In genomic region chr16:70429888-70430666, GRCh38 we compare ENCODE assay signal across 8 cellular contexts. TPM values are rescaled to one million over a fixed set of nuclear protein-coding genes. Genes with fewer than 3 reads are reported as not detected.
DNase-seq lines count a peak whose midpoint lies in the region; ATAC-seq and TF ChIP-seq lines count a peak whose summit lies in the region.

No MANE protein-coding gene starts in this region.

- ATAC-seq in heart left ventricle (no peak), left cardiac atrium (no peak), upper lobe of left lung (ENCODE audit: low FRiP score in 2 of 2) (peak in 1 of 2 donors; percentile 65)

- H3K9me3 ChIP-seq in heart left ventricle (no peaks in the 10 kb centered on the region), Peyer's patch (no peaks in the 10 kb centered on the region), iPS-15b (ENCODE audit: control insufficient read depth, insufficient read depth, low read length) (no peaks in the 10 kb centered on the region), upper lobe of left lung (no peaks in the 10 kb centered on the region)

- peak overlapping the region; percentile 40 to 97 (median 74) for H3K27ac ChIP-seq in heart left ventricle
- H3K27ac ChIP-seq in Peyer's patch = peak overlapping the region; percentile 61 to 77 (median 71)
- H3K27ac ChIP-seq in upper lobe of left lung = peak overlapping the region; percentile 81 to 94 (median 86)

- H3K27me3 ChIP-seq in heart left ventricle (no peaks in the 10 kb centered on the region), Peyer's patch (no peaks in the 10 kb centered on the region), iPS-15b (ENCODE audit: control insufficient read depth, insufficient read depth, low read length) (no peaks in the 10 kb centered on the region), upper lobe of left lung (no peaks in the 10 kb centered on the region)

- H3K36me3 ChIP-seq in heart left ventricle = peaks cover 0 to 9% (median 0%) of the 10 kb centered on the region in 9 donors
- no peaks in the 10 kb centered on the region for H3K36me3 ChIP-seq in Peyer's patch
- H3K36me3 ChIP-seq in iPS-15b (ENCODE audit: control insufficient read depth, insufficient read depth, low read length) = peaks cover 3% of the 10 kb centered on the region
- peaks cover 0 to 4% (median 0%) of the 10 kb centered on the region in 4 donors for H3K36me3 ChIP-seq in upper lobe of left lung

- no peak for DNase-seq in heart left ventricle
- DNase-seq in left cardiac atrium = no peak
- peak in 1 of 3 donors; percentile 40 for DNase-seq in Peyer's patch
- DNase-seq in upper lobe of left lung = peak; percentile 38 to 56
- no peak for DNase-seq in epidermal melanocyte (ENCODE audit: insufficient read length, low spot score)
- no peak for DNase-seq in NCI-H510A treated with DMSO at 0.1 percent for 48 hours (lab: John Stamatoyannopoulos, UW)
- no peak for DNase-seq in middle frontal gyrus (ENCODE audit: extremely low spot score, low spot score)

- 55 to 69% (median 66%) methylated on average over 4 to 5 of the region's 5 CpGs for WGBS in heart left ventricle, 4 donors
- 34 to 69% methylated on average over 2 to 5 of the region's 5 CpGs for WGBS in upper lobe of left lung, 2 donors

- TF ChIP-seq CTCF in heart left ventricle (IDR thresholded peaks at IDR 0.05) = no peak
- no peak for TF ChIP-seq CTCF in Peyer's patch (IDR thresholded peaks at IDR 0.05)
- TF ChIP-seq CTCF in upper lobe of left lung (IDR thresholded peaks at IDR 0.05) = no peak

- H3K4me1 ChIP-seq in heart left ventricle (peaks cover 39 to 88% (median 76%) of the 10 kb centered on the region in 12 donors), Peyer's patch (peaks cover 13 to 79% (median 52%) of the 10 kb centered on the region in 4 donors), iPS-15b (ENCODE audit: control insufficient read depth, insufficient read depth, low read length) (peaks cover 36% of the 10 kb centered on the region), upper lobe of left lung (peaks cover 72 to 81% (median 75%) of the 10 kb centered on the region in 4 donors)

- TF ChIP-seq POLR2A in heart left ventricle (IDR thresholded peaks at IDR 0.05) (no peak), Peyer's patch (IDR thresholded peaks at IDR 0.05) (no peak), upper lobe of left lung (IDR thresholded peaks at IDR 0.05) (no peak)

- no peak for TF ChIP-seq EP300 in upper lobe of left lung (IDR thresholded peaks at IDR 0.05)

- intact Hi-C loops in heart left ventricle (cut with DNase I) (loop anchor here in 2 of 10 donors (5.0 kb wide), 1 partner anchor 48 kb away; no protein-coding TSS in a partner anchor), left cardiac atrium (cut with DNase I) (loop anchor here in 1 of 2 donors (10.0 kb wide), 1 partner anchor 45 kb away; no protein-coding TSS in a partner anchor)

- peak overlapping the region in 1 of 12 donors; percentile 1 for H3K4me3 ChIP-seq in heart left ventricle
- no peak overlapping the region for H3K4me3 ChIP-seq in Peyer's patch
- H3K4me3 ChIP-seq in iPS-15b (ENCODE audit: low read depth, low read length) = no peak overlapping the region
- no peak overlapping the region for H3K4me3 ChIP-seq in upper lobe of left lung

- peak overlapping the region; percentile 62 for H3K9ac ChIP-seq in iPS-15b (ENCODE audit: low read depth, low read length)

RNA-seq across cellular contexts. Expression of gene ST3GAL2, which starts 8.8 kb away (rescaled TPM):
- total RNA-seq in heart left ventricle (10 to 100 TPM; 16.7 to 44.6 (median 20.1) TPM), left cardiac atrium (10 to 100 TPM; 21.1 to 23.5 TPM), Peyer's patch (10 to 100 TPM; 13.0 to 27.5 (median 19.6) TPM), upper lobe of left lung (10 to 100 TPM; 12.5 to 50.3 (median 26.1) TPM)
- 10 to 100 TPM in 1 of 2 donors, 1 to 10 TPM in 1; 8.4 to 23.7 TPM for polyA plus RNA-seq in heart left ventricle

RNA-seq across cellular contexts. Expression of gene FCSK, which starts 24.3 kb away (rescaled TPM):
- total RNA-seq in heart left ventricle (10 to 100 TPM in 3 of 9 donors, 1 to 10 TPM in 6; 6.5 to 17.3 (median 8.2) TPM), left cardiac atrium (10 to 100 TPM in 1 of 2 donors, 1 to 10 TPM in 1; 9.5 to 11.4 TPM), Peyer's patch (100 to 1,000 TPM in 1 of 4 donors, 10 to 100 TPM in 3; 32.2 to 127 (median 52.9) TPM), upper lobe of left lung (10 to 100 TPM; 16.0 to 51.3 (median 24.5) TPM)
- 1 to 10 TPM; 5.9 to 8.4 TPM for polyA plus RNA-seq in heart left ventricle

Comparison
In these comparisons a context has a peak if more than half of its experiments do, and no peak if none do; other contexts are left out.
1. DNase-seq: peak in upper lobe of left lung (2 of 2); none in heart left ventricle (0 of 5), left cardiac atrium (single experiment), epidermal melanocyte (single experiment), NCI-H510A treated with DMSO at 0.1 percent for 48 hours (single experiment) and middle frontal gyrus (single experiment).
2. Peak in every context shown above with its lines, with median percentiles within 50 percentile points of each other: H3K27ac ChIP-seq.